ENCODE assay signal across 8 cellular contexts in the genomic region with DNA sequence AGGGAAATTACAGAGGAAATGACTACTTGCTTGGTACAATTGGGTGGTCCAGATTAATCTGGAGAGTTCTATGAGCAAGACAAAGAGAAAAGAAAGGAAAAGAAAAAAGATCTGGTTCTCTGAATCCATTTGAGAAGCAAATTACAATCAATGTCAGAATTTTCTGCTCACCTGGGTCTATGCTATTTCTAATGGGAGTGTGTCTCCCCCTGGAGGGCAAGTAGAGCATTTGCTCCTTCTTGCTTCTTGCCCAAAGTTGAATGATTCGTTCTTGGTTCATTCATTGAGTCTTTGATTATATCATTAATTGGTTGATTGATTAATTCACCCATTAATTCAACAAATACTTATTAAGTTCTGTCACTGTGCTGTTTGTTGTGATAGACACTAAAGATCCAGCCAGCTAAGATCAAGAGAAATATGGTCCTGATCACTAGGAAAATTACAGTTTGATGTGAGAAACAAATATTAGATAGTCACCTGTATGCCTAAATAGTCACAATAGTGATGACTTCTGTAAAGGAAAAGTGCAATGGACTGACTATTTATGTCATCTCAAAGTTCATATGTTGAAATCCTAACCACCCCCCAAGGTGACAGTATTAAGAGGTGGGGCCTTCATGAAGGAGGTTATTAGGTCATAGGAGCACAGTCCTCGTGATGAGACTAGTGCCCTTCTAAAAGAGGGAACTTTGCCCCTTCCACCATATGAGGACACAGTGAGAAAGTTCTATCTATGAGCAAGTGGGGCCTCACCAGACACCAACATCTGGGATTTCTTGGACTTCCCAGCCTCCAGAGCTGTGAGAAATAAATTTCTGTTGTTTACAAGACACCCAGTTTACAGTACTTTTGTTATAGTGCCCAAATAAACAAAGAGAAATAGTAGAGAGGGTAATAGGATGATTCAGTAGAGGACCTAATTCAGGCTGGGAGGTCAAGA. TPM values are rescaled to one million over a fixed set of nuclear protein-coding genes. Genes with fewer than 3 reads are reported as not detected.
A peak's percentile ranks its signal among the peaks of the same experiment; 100 is the strongest.
DNase-seq lines count a peak whose midpoint lies in the region; ATAC-seq and TF ChIP-seq lines count a peak whose summit lies in the region.
"Had no signal": no experiment of that assay in that cellular context is flagged by ENCODE, and none has a peak within 500 bp of the region (broad histone marks: within the 10 kb centered on the region; RNA-seq: fewer than 3 reads in every experiment).

No MANE protein-coding gene starts in this region.

- H3K9me3 Mint-ChIP-seq in glutamatergic neuron (ENCODE audit: unreplicated experiment), result no peaks in the 10 kb centered on the region

- no peak overlapping the region for H3K4me3 Mint-ChIP-seq in glutamatergic neuron (ENCODE audit: unreplicated experiment)
- H3K4me3 Mint-ChIP-seq: activated naive CD8-positive, alpha-beta T cell had no signal

- no peaks in the 10 kb centered on the region for H3K36me3 Mint-ChIP-seq in glutamatergic neuron (ENCODE audit: unreplicated experiment)
- H3K36me3 Mint-ChIP-seq: activated naive CD8-positive, alpha-beta T cell had no signal

- no peaks in the 10 kb centered on the region for H3K4me1 Mint-ChIP-seq in glutamatergic neuron (ENCODE audit: low read depth, unreplicated experiment)

- intact Hi-C loops in sciatic nerve (cut with DNase I), result no loop called here

- H3K27me3 Mint-ChIP-seq in glutamatergic neuron (ENCODE audit: unreplicated experiment), result peaks cover 2% of the 10 kb centered on the region

- TF ChIP-seq CTCF in glutamatergic neuron (IDR thresholded peaks at IDR 0.05; ENCODE audit: partially characterized antibody, unreplicated experiment), result peak; percentile 91

- H3K27ac Mint-ChIP-seq in glutamatergic neuron (ENCODE audit: unreplicated experiment), result no peak overlapping the region
- H3K27ac Mint-ChIP-seq: activated naive CD8-positive, alpha-beta T cell had no signal

- DNase-seq in EL (peak; percentile 53), NOMO-1 treated with DMSO at 0.1 percent for 48 hours (lab: John Stamatoyannopoulos, UW; ENCODE audit: unreplicated experiment) (peak; percentile 50), glutamatergic neuron (no peak), sciatic nerve (ENCODE audit: low spot score) (no peak)
- peak; percentile 33 for DNase-seq in activated naive CD4-positive, alpha-beta T cell treated with anti-CD3 and anti-CD28 coated beads, Interleukin-2, amount 50 U/mL, for 16 hours

- ATAC-seq in HG03280 (IDR thresholded peaks at IDR 0.05; ENCODE audit: unreplicated experiment) (peak; percentile 71), sciatic nerve (peak; percentile 70), GM21619 (IDR thresholded peaks at IDR 0.05; ENCODE audit: unreplicated experiment) (no peak)

RNA-seq across cellular contexts. Expression of a gene that starts 8.0 kb away (rescaled TPM):
- total RNA-seq in glutamatergic neuron (ENCODE audit: unreplicated experiment) (43.5 TPM), sciatic nerve (36.0 TPM)

RNA-seq across cellular contexts. Expression of a gene that starts 18.1 kb away (rescaled TPM):
- total RNA-seq in glutamatergic neuron (ENCODE audit: unreplicated experiment) (36.2 TPM), sciatic nerve (6.1 TPM)

RNA-seq across cellular contexts. Expression of a gene that starts 37.7 kb away (rescaled TPM):
- total RNA-seq in glutamatergic neuron (ENCODE audit: unreplicated experiment) (not detected), sciatic nerve (not detected)

RNA-seq across cellular contexts. Expression of a gene that starts 46.2 kb away (rescaled TPM):
- 169 TPM for total RNA-seq in glutamatergic neuron (ENCODE audit: unreplicated experiment)
- 66.0 TPM for total RNA-seq in sciatic nerve

RNA-seq across cellular contexts. Expression of a gene that starts 59.5 kb away (rescaled TPM):
- total RNA-seq in glutamatergic neuron (ENCODE audit: unreplicated experiment) (24.2 TPM), sciatic nerve (23.8 TPM)

Comparison
In these comparisons a context has a peak if more than half of its experiments do, and no peak if none do; other contexts are left out.
1. DNase-seq: peak in EL (single experiment), NOMO-1 treated with DMSO at 0.1 percent for 48 hours (single experiment) and activated naive CD4-positive, alpha-beta T cell treated with anti-CD3 and anti-CD28 coated beads, Interleukin-2, amount 50 U/mL, for 16 hours (single experiment); none in glutamatergic neuron (single experiment) and sciatic nerve (single experiment).